8 cellular contexts compared by ENCODE assay signal in genomic region chr22:41526802-41527799, GRCh38. TPM values are rescaled to one million over a fixed set of nuclear protein-coding genes. Genes with fewer than 3 reads are reported as not detected.
A peak's percentile ranks its signal among the peaks of the same experiment; 100 is the strongest.
DNase-seq lines count a peak whose midpoint lies in the region; ATAC-seq and TF ChIP-seq lines count a peak whose summit lies in the region.

No MANE protein-coding gene starts in this region.

- peaks cover 46% of the 10 kb centered on the region for H3K36me3 ChIP-seq in CD4-positive, CD25-positive, alpha-beta regulatory T cell (ENCODE audit: control insufficient read depth, insufficient read depth, low read length)
- peaks cover 89% of the 10 kb centered on the region for H3K36me3 ChIP-seq in MG63

- H3K4me3 Mint-ChIP-seq in CD4-positive, CD25-positive, alpha-beta regulatory T cell = peak overlapping the region in 1 of 4 donors; percentile 28
- H3K4me3 Mint-ChIP-seq in IgD-negative memory B cell (peak overlapping the region in 1 of 4 donors; percentile 48), mesothelial cell of epicardium (no peak overlapping the region)

- H3K27ac ChIP-seq in CD4-positive, CD25-positive, alpha-beta regulatory T cell (ENCODE audit: insufficient read depth, low read length, poor library complexity, severe bottlenecking) = no peak overlapping the region

- H3K27ac Mint-ChIP-seq in CD4-positive, CD25-positive, alpha-beta regulatory T cell = peak overlapping the region in 2 of 3 donors; percentile 52 to 80
- H3K27ac Mint-ChIP-seq in IgD-negative memory B cell = peak overlapping the region in 2 of 3 donors; percentile 73 to 83
- no peak overlapping the region for H3K27ac Mint-ChIP-seq in mesothelial cell of epicardium

- H3K36me3 Mint-ChIP-seq in CD4-positive, CD25-positive, alpha-beta regulatory T cell = peaks cover 7% of the 10 kb centered on the region
- peaks cover 2% of the 10 kb centered on the region for H3K36me3 Mint-ChIP-seq in IgD-negative memory B cell
- H3K36me3 Mint-ChIP-seq in mesothelial cell of epicardium = peaks cover 18% of the 10 kb centered on the region

- no peak overlapping the region for H3K4me3 ChIP-seq in CD4-positive, CD25-positive, alpha-beta regulatory T cell (ENCODE audit: low read depth, low read length)
- H3K4me3 ChIP-seq in choroid plexus epithelial cell (ENCODE audit: low read depth, low read length) (no peak overlapping the region), MG63 (no peak overlapping the region)

- no peaks in the 10 kb centered on the region for H3K27me3 Mint-ChIP-seq in CD4-positive, CD25-positive, alpha-beta regulatory T cell
- no peaks in the 10 kb centered on the region for H3K27me3 Mint-ChIP-seq in IgD-negative memory B cell
- H3K27me3 Mint-ChIP-seq in mesothelial cell of epicardium (ENCODE audit: low read depth) = no peaks in the 10 kb centered on the region

- H3K4me1 Mint-ChIP-seq in CD4-positive, CD25-positive, alpha-beta regulatory T cell = peaks cover 0 to 25% (median 4%) of the 10 kb centered on the region in 4 donors
- H3K4me1 Mint-ChIP-seq in IgD-negative memory B cell = peaks cover 0 to 7% (median 3%) of the 10 kb centered on the region in 3 donors
- H3K4me1 Mint-ChIP-seq in mesothelial cell of epicardium = no peaks in the 10 kb centered on the region

- TF ChIP-seq CTCF in choroid plexus epithelial cell (conservative IDR thresholded peaks at IDR 0.05; ENCODE audit: low read depth, low read length) (peak; percentile 84), mesothelial cell of epicardium (IDR thresholded peaks at IDR 0.05; ENCODE audit: unreplicated experiment) (peak; percentile 77)

- peaks cover 13% of the 10 kb centered on the region for H3K4me1 ChIP-seq in CD4-positive, CD25-positive, alpha-beta regulatory T cell (ENCODE audit: control insufficient read depth, insufficient read depth, low read length, poor library complexity, severe bottlenecking)

- H3K9me3 Mint-ChIP-seq in CD4-positive, CD25-positive, alpha-beta regulatory T cell = no peaks in the 10 kb centered on the region
- no peaks in the 10 kb centered on the region for H3K9me3 Mint-ChIP-seq in IgD-negative memory B cell
- H3K9me3 Mint-ChIP-seq in mesothelial cell of epicardium = no peaks in the 10 kb centered on the region

- no peaks in the 10 kb centered on the region for H3K9me3 ChIP-seq in CD4-positive, CD25-positive, alpha-beta regulatory T cell (ENCODE audit: control insufficient read depth in 2 of 2, low read length in 2 of 2)
- H3K9me3 ChIP-seq in MG63 = no peaks in the 10 kb centered on the region

- DNase-seq in CD4-positive, CD25-positive, alpha-beta regulatory T cell = peak; percentile 57 to 63 (median 57)
- DNase-seq in activated CD4-positive, alpha-beta T cell treated with anti-CD3 and anti-CD28 coated beads for 48 hours = peak; percentile 75
- peak; percentile 49 for DNase-seq in choroid plexus epithelial cell (ENCODE audit: low read depth)
- DNase-seq in mesothelial cell of epicardium (ENCODE audit: low spot score in 2 of 2, unreplicated experiment in 2 of 2) = no peak
- DNase-seq in stimulated activated CD8-positive, alpha-beta memory T cell treated with anti-CD3 and anti-CD28 coated beads, Interleukin-4, amount 100 ng/mL, for 48 hours = peak; percentile 83
- DNase-seq in MG63 = no peak
- DNase-seq in NCI-H187 (lab: John Stamatoyannopoulos, UW) = no peak

- ATAC-seq in CD4-positive, CD25-positive, alpha-beta regulatory T cell (ENCODE audit: low read depth in 2 of 2) = peak; percentile 32 to 50

- H3K27me3 ChIP-seq in CD4-positive, CD25-positive, alpha-beta regulatory T cell (ENCODE audit: control insufficient read depth, insufficient read depth, low read length) = no peaks in the 10 kb centered on the region
- H3K27me3 ChIP-seq in MG63 = no peaks in the 10 kb centered on the region

RNA-seq across cellular contexts. Expression of gene POLR3H, which starts 17.2 kb away (rescaled TPM):
- total RNA-seq in CD4-positive, CD25-positive, alpha-beta regulatory T cell = 15.2 TPM
- 10 to 100 TPM; 12.1 to 21.3 (median 16.9) TPM for polyA plus RNA-seq in CD4-positive, CD25-positive, alpha-beta regulatory T cell
- 15.9 TPM for polyA plus RNA-seq in IgD-negative memory B cell
- total RNA-seq in mesothelial cell of epicardium = 41.0 to 47.4 TPM (median 46.6 TPM) in 3 replicates
- total RNA-seq in MG63 (2014; rRNA removed; shearing (Covaris generic); ENCODE audit: low replicate concordance) = 47.2 and 53.1 TPM in 2 replicates

RNA-seq across cellular contexts. Expression of gene CSDC2, which starts 33.7 kb away (rescaled TPM):
- not detected for total RNA-seq in CD4-positive, CD25-positive, alpha-beta regulatory T cell
- polyA plus RNA-seq in CD4-positive, CD25-positive, alpha-beta regulatory T cell = not detected
- not detected for polyA plus RNA-seq in IgD-negative memory B cell
- 15.6 to 18.3 TPM (median 17.7 TPM) in 3 replicates for total RNA-seq in mesothelial cell of epicardium
- total RNA-seq in MG63 (2014; rRNA removed; shearing (Covaris generic); ENCODE audit: low replicate concordance) = not detected in 2 replicates

RNA-seq across cellular contexts. Expression of gene ACO2, which starts 58.2 kb away (rescaled TPM):
- total RNA-seq in CD4-positive, CD25-positive, alpha-beta regulatory T cell = 87.5 TPM
- 10 to 100 TPM; 64.3 to 76.4 (median 67.0) TPM for polyA plus RNA-seq in CD4-positive, CD25-positive, alpha-beta regulatory T cell
- polyA plus RNA-seq in IgD-negative memory B cell = 132 TPM
- total RNA-seq in mesothelial cell of epicardium = 66.9 to 69.9 TPM (median 69.4 TPM) in 3 replicates
- total RNA-seq in MG63 (2014; rRNA removed; shearing (Covaris generic); ENCODE audit: low replicate concordance) = 53.2 and 90.1 TPM in 2 replicates

RNA-seq across cellular contexts. Expression of gene PHF5A, which starts 58.6 kb away (rescaled TPM):
- total RNA-seq in CD4-positive, CD25-positive, alpha-beta regulatory T cell = 40.7 TPM
- 10 to 100 TPM; 22.6 to 33.5 (median 25.7) TPM for polyA plus RNA-seq in CD4-positive, CD25-positive, alpha-beta regulatory T cell
- polyA plus RNA-seq in IgD-negative memory B cell = 23.8 TPM
- total RNA-seq in mesothelial cell of epicardium = 38.0 to 47.8 TPM (median 44.2 TPM) in 3 replicates
- total RNA-seq in MG63 (2014; rRNA removed; shearing (Covaris generic); ENCODE audit: low replicate concordance) = 101 and 111 TPM in 2 replicates

Comparison
In these comparisons a context has a peak if more than half of its experiments do, and no peak if none do; other contexts are left out.
1. DNase-seq: peak in CD4-positive, CD25-positive, alpha-beta regulatory T cell (3 of 3), activated CD4-positive, alpha-beta T cell treated with anti-CD3 and anti-CD28 coated beads for 48 hours (single experiment), choroid plexus epithelial cell (single experiment) and stimulated activated CD8-positive, alpha-beta memory T cell treated with anti-CD3 and anti-CD28 coated beads, Interleukin-4, amount 100 ng/mL, for 48 hours (single experiment); none in mesothelial cell of epicardium (0 of 2), MG63 (single experiment) and NCI-H187 (0 of 2).
2. RNA of gene CSDC2, which starts 33.7 kb away (total RNA-seq): 15.6 to 18.3 TPM in mesothelial cell of epicardium; not detected in CD4-positive, CD25-positive, alpha-beta regulatory T cell (single experiment) and not detected in MG63; every median in the first group is over 10 times any median in the second.